Comparison of ENCODE assay signal across 19 cellular contexts in the genomic region with DNA sequence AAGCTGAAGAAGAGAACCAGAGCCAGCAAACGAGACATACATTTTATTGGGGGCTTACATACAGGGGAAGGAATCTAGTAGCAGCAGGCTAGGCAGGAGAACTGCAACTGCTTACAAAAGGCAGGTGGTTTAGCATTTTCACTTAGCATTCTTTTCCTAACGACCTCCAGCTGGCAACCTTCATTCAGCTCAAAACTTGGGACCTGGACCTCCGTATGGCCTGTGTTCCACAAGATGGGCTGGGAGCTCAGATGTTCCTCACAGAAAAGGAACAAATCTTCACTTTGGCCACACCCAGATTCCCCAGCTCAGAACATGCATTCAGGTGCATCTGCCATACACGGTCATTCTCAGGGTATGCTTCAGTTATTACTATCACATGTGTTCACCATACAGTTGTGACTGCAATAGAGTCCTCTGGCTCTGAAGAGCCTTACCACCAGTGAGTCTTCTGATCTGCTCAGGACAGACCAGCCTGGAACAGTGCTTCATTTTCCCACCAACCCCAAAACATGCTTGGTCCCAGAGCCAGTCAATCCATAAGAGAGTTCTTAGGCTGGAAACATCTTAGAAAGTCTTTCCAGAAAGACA. TPM values are rescaled to one million over a fixed set of nuclear protein-coding genes. Genes with fewer than 3 reads are reported as not detected.
DNase-seq lines count a peak whose midpoint lies in the region; ATAC-seq and TF ChIP-seq lines count a peak whose summit lies in the region.
"Had no signal": no experiment of that assay in that cellular context is flagged by ENCODE, and none has a peak within 500 bp of the region (broad histone marks: within the 10 kb centered on the region; RNA-seq: fewer than 3 reads in every experiment).

No MANE protein-coding gene starts in this region.

- peak overlapping the region; percentile 49 for H3K9ac ChIP-seq in OCI-LY3 (ENCODE audit: low read length)

- H3K36me3 Mint-ChIP-seq in CD8-positive, alpha-beta T cell = no peaks in the 10 kb centered on the region
- H3K36me3 Mint-ChIP-seq: activated naive CD4-positive, alpha-beta T cell treated with anti-CD3 and anti-CD28 coated beads, Interleukin-2, amount 50 U/mL, for 24 hours had no signal

- no peak for TF ChIP-seq CTCF in OCI-LY3 (IDR thresholded peaks at IDR 0.05; ENCODE audit: low read depth, low read length)
- no peak for TF ChIP-seq CTCF in CD8-positive, alpha-beta T cell (IDR thresholded peaks at IDR 0.05)

- peak overlapping the region; percentile 35 for H3K4me3 ChIP-seq in OCI-LY3 (ENCODE audit: low read length)
- no peak overlapping the region for H3K4me3 ChIP-seq in CD8-positive, alpha-beta T cell (ENCODE audit: low read depth, low read length)
- H3K4me3 ChIP-seq: right atrium auricular region, uterus had no signal

- H3K4me2 ChIP-seq in OCI-LY3 (ENCODE audit: low read length) = peak overlapping the region; percentile 77

- H3K27ac Mint-ChIP-seq in CD8-positive, alpha-beta T cell = no peak overlapping the region
- H3K27ac Mint-ChIP-seq: activated CD4-positive, alpha-beta T cell treated with anti-CD3 and anti-CD28 coated beads, Interleukin-2, amount 10 ng/mL, durations not matched to agents 7 days and 5 days; activated naive CD4-positive, alpha-beta T cell treated with anti-CD3 and anti-CD28 coated beads, Interleukin-2, amount 50 U/mL, for 24 hours had no signal

- no peaks in the 10 kb centered on the region for H4K20me1 ChIP-seq in OCI-LY3 (ENCODE audit: insufficient read depth, low read length)

- peak; percentile 49 for ATAC-seq in GM18873 (IDR thresholded peaks at IDR 0.05; ENCODE audit: low FRiP score, unreplicated experiment)
- ATAC-seq in HG02852 (IDR thresholded peaks at IDR 0.05; ENCODE audit: unreplicated experiment) = peak; percentile 42
- no peak for ATAC-seq in CD8-positive, alpha-beta T cell
- ATAC-seq: HCT116, left cardiac atrium, Panc1 had no signal

- no peaks in the 10 kb centered on the region for H3K79me2 ChIP-seq in OCI-LY3 (ENCODE audit: low read length)

- H3K27me3 Mint-ChIP-seq in CD8-positive, alpha-beta T cell (ENCODE audit: low read depth) = no peaks in the 10 kb centered on the region
- H3K27me3 Mint-ChIP-seq: activated CD4-positive, alpha-beta T cell treated with anti-CD3 and anti-CD28 coated beads, Interleukin-2, amount 10 ng/mL, durations not matched to agents 7 days and 5 days; activated naive CD4-positive, alpha-beta T cell treated with anti-CD3 and anti-CD28 coated beads, Interleukin-2, amount 50 U/mL, for 24 hours had no signal

- DNase-seq in ELF-1 (ENCODE audit: low read depth, low spot score) = peak; percentile 8
- no peak for DNase-seq in CD8-positive, alpha-beta T cell
- DNase-seq in NCI-H526 treated with DMSO at 0.1 percent for 48 hours (lab: John Stamatoyannopoulos, UW) = no peak
- no peak for DNase-seq in cerebellar nuclear complex (lab: John Stamatoyannopoulos, UW)
- no peak for DNase-seq in retina
- DNase-seq: activated CD4-positive, alpha-beta T cell treated with anti-CD3 and anti-CD28 coated beads, Interleukin-2, amount 10 ng/mL, durations not matched to agents 7 days and 5 days; cortex of kidney; DMS79; left cardiac atrium; NCI-H1105 treated with DMSO at 0.1 percent for 48 hours; NCI-H748 treated with DMSO at 0.1 percent for 48 hours; uterus had no signal

- H3K4me1 Mint-ChIP-seq in CD8-positive, alpha-beta T cell (ENCODE audit: low read depth) = no peaks in the 10 kb centered on the region

- no peaks in the 10 kb centered on the region for H3K27me3 ChIP-seq in OCI-LY3 (ENCODE audit: low read depth, low read length)
- H3K27me3 ChIP-seq in CD8-positive, alpha-beta T cell (ENCODE audit: insufficient read depth, low read length) = peaks cover 3% of the 10 kb centered on the region
- H3K27me3 ChIP-seq: right atrium auricular region, uterus had no signal

- H3K4me1 ChIP-seq in OCI-LY3 (ENCODE audit: low read length) = peaks cover 80% of the 10 kb centered on the region
- H3K4me1 ChIP-seq in CD8-positive, alpha-beta T cell (ENCODE audit: insufficient read depth, low read length) = no peaks in the 10 kb centered on the region
- H3K4me1 ChIP-seq: right atrium auricular region, uterus had no signal

- peak overlapping the region; percentile 61 for H2AFZ ChIP-seq in OCI-LY3 (ENCODE audit: low read depth, low read length)

- CTCF ChIA-PET in CD8-positive, alpha-beta T cell (lab: Charles Lee) = interaction anchor here (1.5 kb wide), 1 partner anchor 102 kb away, joined by 5 read pairs; no protein-coding TSS in a partner anchor

- no peaks in the 10 kb centered on the region for H3K9me3 ChIP-seq in OCI-LY3 (ENCODE audit: insufficient read depth, low read length)
- H3K9me3 ChIP-seq in CD8-positive, alpha-beta T cell (ENCODE audit: low read length) = no peaks in the 10 kb centered on the region
- H3K9me3 ChIP-seq: right atrium auricular region, uterus had no signal

- intact Hi-C loops in CD8-positive, alpha-beta T cell (cut with DNase I, micrococcal nuclease) = no loop called here

- H3K27ac ChIP-seq in OCI-LY3 (ENCODE audit: low read length) = peak overlapping the region; percentile 90
- H3K27ac ChIP-seq in CD8-positive, alpha-beta T cell (ENCODE audit: low read depth, low read length) = no peak overlapping the region
- H3K27ac ChIP-seq: right atrium auricular region, uterus had no signal

- H3K9me3 Mint-ChIP-seq in CD8-positive, alpha-beta T cell = no peaks in the 10 kb centered on the region
- H3K9me3 Mint-ChIP-seq: activated CD4-positive, alpha-beta T cell treated with anti-CD3 and anti-CD28 coated beads, Interleukin-2, amount 10 ng/mL, durations not matched to agents 7 days and 5 days; activated naive CD4-positive, alpha-beta T cell treated with anti-CD3 and anti-CD28 coated beads, Interleukin-2, amount 50 U/mL, for 24 hours had no signal

- H3K4me3 Mint-ChIP-seq in CD8-positive, alpha-beta T cell = no peak overlapping the region
- H3K4me3 Mint-ChIP-seq: activated CD4-positive, alpha-beta T cell treated with anti-CD3 and anti-CD28 coated beads, Interleukin-2, amount 10 ng/mL, durations not matched to agents 7 days and 5 days; activated naive CD4-positive, alpha-beta T cell treated with anti-CD3 and anti-CD28 coated beads, Interleukin-2, amount 50 U/mL, for 24 hours had no signal

- POLR2A ChIA-PET in CD8-positive, alpha-beta T cell (lab: Charles Lee) = no interaction called here

- no peaks in the 10 kb centered on the region for H3K36me3 ChIP-seq in OCI-LY3 (replicated peaks; ENCODE audit: low read depth, low read length)
- no peaks in the 10 kb centered on the region for H3K36me3 ChIP-seq in CD8-positive, alpha-beta T cell (ENCODE audit: insufficient read depth, low read length)
- H3K36me3 ChIP-seq: right atrium auricular region, uterus had no signal

RNA-seq across cellular contexts. Expression of a gene that starts 29.6 kb away (rescaled TPM):
- 1 to 10 TPM; 3.8 to 5.2 TPM for total RNA-seq in CD8-positive, alpha-beta T cell

RNA-seq across cellular contexts. Expression of a gene that starts 56.8 kb away (rescaled TPM):
- total RNA-seq in CD8-positive, alpha-beta T cell = under 1 TPM; 0.67 to 0.90 TPM
